Comparison of ENCODE assay signal across 8 cellular contexts in genomic region chr12:121352053-121353018, GRCh38. TPM values are rescaled to one million over a fixed set of nuclear protein-coding genes. Genes with fewer than 3 reads are reported as not detected.
A peak's percentile ranks its signal among the peaks of the same experiment; 100 is the strongest.
DNase-seq lines count a peak whose midpoint lies in the region; ATAC-seq, FAIRE-seq and TF ChIP-seq lines count a peak whose summit lies in the region.

Gene ANAPC5 (minus strand): TSS chr12:121352411. CDS start chr12:121352340, 71 bp downstream.

- H3K4me3 ChIP-seq in esophagus muscularis mucosa (peak within 1 kb of the TSS; percentile 70 to 93 (median 83)), muscle layer of duodenum (ENCODE audit: low read depth in 1 of 2, low read length in 2 of 2) (peak within 1 kb of the TSS; percentile 94 to 97)

- FAIRE-seq in RCC 7860 (lab: Jason Lieb, UNC) = peak; percentile 79

- peaks cover 18 to 42% (median 28%) of the 10 kb centered on the region in 4 donors for H3K4me1 ChIP-seq in esophagus muscularis mucosa
- H3K4me1 ChIP-seq in muscle layer of duodenum (ENCODE audit: control insufficient read depth in 1 of 2, insufficient read depth in 2 of 2, low read length in 2 of 2) = peaks cover 3 to 20% of the 10 kb centered on the region in 2 donors

- H3K4me1 Mint-ChIP-seq in activated T-cell treated with anti-CD3 and anti-CD28 coated beads, Interleukin-2, amount 50 U/mL, for 72 hours (ENCODE audit: low read depth) = peaks cover 51% of the 10 kb centered on the region

- peak; percentile 9 for TF ChIP-seq POLR2A in esophagus muscularis mucosa (IDR thresholded peaks at IDR 0.05; ENCODE audit: low read depth)

- H3K27ac ChIP-seq in KOPT-K1 (ENCODE audit: low read depth, low read length, poor library complexity, severe bottlenecking) (peak within 1 kb of the TSS; percentile 83), esophagus muscularis mucosa (replicated peaks in 1 of 4) (peak within 1 kb of the TSS; percentile 78 to 85 (median 83)), muscle layer of duodenum (ENCODE audit: low read length) (peak within 1 kb of the TSS; percentile 84)

- H3K36me3 Mint-ChIP-seq in activated T-cell treated with anti-CD3 and anti-CD28 coated beads, Interleukin-2, amount 50 U/mL, for 72 hours (ENCODE audit: insufficient read depth in 2 of 2) = peaks cover 2 to 3% of the 10 kb centered on the region in 2 donors

- 0% methylated on average over 33 of the region's 53 CpGs for WGBS in esophagus muscularis mucosa

- TF ChIP-seq EP300 in esophagus muscularis mucosa (IDR thresholded peaks at IDR 0.05) = no peak

- peak within 1 kb of the TSS; percentile 86 for H3K27ac Mint-ChIP-seq in activated T-cell treated with anti-CD3 and anti-CD28 coated beads, Interleukin-2, amount 50 U/mL, for 72 hours

- H3K27me3 Mint-ChIP-seq in activated T-cell treated with anti-CD3 and anti-CD28 coated beads, Interleukin-2, amount 50 U/mL, for 72 hours (ENCODE audit: low read depth) = peaks cover 6% of the 10 kb centered on the region

- TF ChIP-seq CTCF in esophagus muscularis mucosa (IDR thresholded peaks at IDR 0.05) = no peak

- no peaks in the 10 kb centered on the region for H3K9me3 ChIP-seq in KOPT-K1 (ENCODE audit: insufficient read depth, low read length, poor library complexity, severe bottlenecking)
- H3K9me3 ChIP-seq in esophagus muscularis mucosa = no peaks in the 10 kb centered on the region
- no peaks in the 10 kb centered on the region for H3K9me3 ChIP-seq in muscle layer of duodenum (ENCODE audit: control insufficient read depth in 1 of 2, low read length in 2 of 2)

- H3K27me3 ChIP-seq in esophagus muscularis mucosa (no peaks in the 10 kb centered on the region), muscle layer of duodenum (ENCODE audit: low read depth, low read length) (no peaks in the 10 kb centered on the region)

- intact Hi-C loops in esophagus muscularis mucosa (cut with DNase I) = loop anchor here (5.0 kb wide), 2 partner anchors 50 to 90 kb away; partner anchors contain the start of gene RNF34

- H3K4me3 Mint-ChIP-seq in activated T-cell treated with anti-CD3 and anti-CD28 coated beads, Interleukin-2, amount 50 U/mL, for 72 hours = peak within 1 kb of the TSS; percentile 90 to 100

- DNase-seq in DMS79 treated with DMSO at 0.1 percent for 48 hours (lab: John Stamatoyannopoulos, UW) = peak; percentile 98
- DNase-seq in RCC 7860 (ENCODE audit: low spot score) = peak; percentile 97
- peak; percentile 91 to 92 for DNase-seq in activated T-cell treated with anti-CD3 and anti-CD28 coated beads, Interleukin-2, amount 50 U/mL, for 72 hours
- peak; percentile 99 for DNase-seq in esophagus muscularis mucosa (ENCODE audit: extremely low spot score)
- DNase-seq in stimulated activated CD8-positive, alpha-beta memory T cell treated with anti-CD3 and anti-CD28 coated beads, Interleukin-7, amount 100 ng/mL, for 4 hours (ENCODE audit: low read depth in 2 of 2) = peak; percentile 86 to 91

- H3K36me3 ChIP-seq in KOPT-K1 (ENCODE audit: insufficient read depth, low read length) (peaks cover 20% of the 10 kb centered on the region), esophagus muscularis mucosa (peaks cover 0 to 2% (median 2%) of the 10 kb centered on the region in 4 donors), muscle layer of duodenum (ENCODE audit: control insufficient read depth in 1 of 2, insufficient read depth in 2 of 2, low read length in 2 of 2) (peaks cover 0 to 2% of the 10 kb centered on the region in 2 donors)

- ATAC-seq in GM21786 (IDR thresholded peaks at IDR 0.05; ENCODE audit: unreplicated experiment) = peak; percentile 98
- ATAC-seq in activated T-cell treated with anti-CD3 and anti-CD28 coated beads, Interleukin-2, amount 50 U/mL, for 72 hours (replicated peaks in 1 of 2) = peak; percentile 99

- no peaks in the 10 kb centered on the region for H3K9me3 Mint-ChIP-seq in activated T-cell treated with anti-CD3 and anti-CD28 coated beads, Interleukin-2, amount 50 U/mL, for 72 hours

RNA-seq across cellular contexts. Expression of gene ANAPC5, which starts in this region (rescaled TPM):
- total RNA-seq in activated T-cell treated with anti-CD3 and anti-CD28 coated beads, Interleukin-2, amount 50 U/mL, for 72 hours = 100 to 1,000 TPM; 101 to 102 TPM
- 10 to 100 TPM; 70.9 to 81.8 (median 75.5) TPM for total RNA-seq in esophagus muscularis mucosa

Comparison
In these comparisons a context has a peak if more than half of its experiments do, and no peak if none do; other contexts are left out.
1. Peak in every context shown above with its lines: DNase-seq, ATAC-seq, H3K4me3 ChIP-seq and H3K27ac ChIP-seq.